In genomic region chr12:54300267-54300731, GRCh38 we compare ENCODE assay signal across 8 cellular contexts. TPM values are rescaled to one million over a fixed set of nuclear protein-coding genes. Genes with fewer than 3 reads are reported as not detected.
DNase-seq lines count a peak whose midpoint lies in the region; ATAC-seq and TF ChIP-seq lines count a peak whose summit lies in the region.
"Had no signal": no experiment of that assay in that cellular context is flagged by ENCODE, and none has a peak within 500 bp of the region (broad histone marks: within the 10 kb centered on the region; RNA-seq: fewer than 3 reads in every experiment).

No MANE protein-coding gene starts in this region.

- H3K36me3 Mint-ChIP-seq in endodermal cell (ENCODE audit: low read depth) = no peaks in the 10 kb centered on the region

- ATAC-seq in psoas muscle (peak in 1 of 4 donors; percentile 31), GM18868 (IDR thresholded peaks at IDR 0.05; ENCODE audit: unreplicated experiment) (no peak), HG02610 (IDR thresholded peaks at IDR 0.05; ENCODE audit: unreplicated experiment) (no peak)

- peak overlapping the region; percentile 56 for H3K4me3 Mint-ChIP-seq in endodermal cell

- peaks cover 59% of the 10 kb centered on the region for H3K4me1 Mint-ChIP-seq in endodermal cell

- H3K27ac Mint-ChIP-seq in endodermal cell = peak overlapping the region; percentile 38

- H3K27ac ChIP-seq in HUES6 (ENCODE audit: low read depth, low read length) (no peak overlapping the region; the same call in 1 of the 2 replicates), endodermal cell (ENCODE audit: low read depth, low read length) (no peak overlapping the region), psoas muscle (no peak overlapping the region)

- H3K27me3 Mint-ChIP-seq in endodermal cell (ENCODE audit: insufficient read depth) = peaks cover 13% of the 10 kb centered on the region

- 62 to 66% methylated on average over 2 of the region's 3 CpGs for WGBS in endodermal cell (ENCODE audit: insufficient coverage in 1 of 2, insufficient read length in 1 of 2), 2 experiments
- 29 to 55% (median 40%) methylated on average over 3 of the region's 3 CpGs for whole genome bisulfite sequencing in psoas muscle, 3 donors

- no peak for TF ChIP-seq CTCF in endodermal cell (conservative IDR thresholded peaks at IDR 0.05)
- no peak for TF ChIP-seq CTCF in psoas muscle (IDR thresholded peaks at IDR 0.05)

- peak overlapping the region; percentile 65 for H3K4me3 ChIP-seq in HUES6 (ENCODE audit: low read depth, low read length)
- peak overlapping the region; percentile 78 for H3K4me3 ChIP-seq in endodermal cell (ENCODE audit: low read length)
- peak overlapping the region; percentile 54 for H3K4me3 ChIP-seq in psoas muscle

- intact Hi-C loops in psoas muscle (cut with DNase I) = no loop called here

- peaks cover 43% of the 10 kb centered on the region for H3K4me1 ChIP-seq in HUES6 (ENCODE audit: control insufficient read depth, insufficient read depth, low read length)
- H3K4me1 ChIP-seq in endodermal cell (ENCODE audit: control insufficient read depth, insufficient read depth, low read length) = peaks cover 21% of the 10 kb centered on the region
- peaks cover 35% of the 10 kb centered on the region for H3K4me1 ChIP-seq in psoas muscle

- no peaks in the 10 kb centered on the region for H3K9me3 Mint-ChIP-seq in endodermal cell

- H3K9ac ChIP-seq in HUES6 (ENCODE audit: low read length) (peak overlapping the region; percentile 10), endodermal cell (ENCODE audit: extremely low read depth, low read length, poor library complexity, severe bottlenecking) (peak overlapping the region; percentile 53)

- DNase-seq in endodermal cell (no peak), psoas muscle (no peak), NK-92 (lab: John Stamatoyannopoulos, UW; ENCODE audit: unreplicated experiment) (no peak)

- no peaks in the 10 kb centered on the region for H3K36me3 ChIP-seq in HUES6 (ENCODE audit: control insufficient read depth, insufficient read depth, low read length)
- H3K36me3 ChIP-seq in endodermal cell (ENCODE audit: control insufficient read depth, insufficient read depth, low read length) = no peaks in the 10 kb centered on the region
- no peaks in the 10 kb centered on the region for H3K36me3 ChIP-seq in psoas muscle (ENCODE audit: insufficient read depth in 1 of 2, low read depth in 1 of 2)
- H3K36me3 ChIP-seq: heart left ventricle had no signal

- H3K9me3 ChIP-seq in HUES6 (ENCODE audit: control insufficient read depth, insufficient read depth, low read depth, low read length) = no peaks in the 10 kb centered on the region
- no peaks in the 10 kb centered on the region for H3K9me3 ChIP-seq in endodermal cell (ENCODE audit: control insufficient read depth, low read length)
- no peaks in the 10 kb centered on the region for H3K9me3 ChIP-seq in psoas muscle
- H3K9me3 ChIP-seq: heart left ventricle had no signal

- H3K27me3 ChIP-seq in HUES6 (ENCODE audit: control insufficient read depth, insufficient read depth, low read length) (no peaks in the 10 kb centered on the region), endodermal cell (ENCODE audit: control insufficient read depth, insufficient read depth, low read length, poor library complexity, severe bottlenecking) (no peaks in the 10 kb centered on the region), psoas muscle (ENCODE audit: insufficient read depth in 3 of 3, low read length in 2 of 3) (no peaks in the 10 kb centered on the region)

RNA-seq across cellular contexts. Expression of gene NFE2, which starts 0.5 kb away (rescaled TPM):
- total RNA-seq in endodermal cell = 1 to 10 TPM; 2.7 TPM
- polyA plus RNA-seq in endodermal cell (2013, experiment 1 of 2) = 1.8 TPM
- polyA plus RNA-seq in endodermal cell (2013, experiment 2 of 2) = 1.6 TPM
- total RNA-seq in psoas muscle = 1 to 10 TPM in 1 of 4 donors, under 1 TPM in 3; 0.30 to 1.6 (median 0.50) TPM
- under 1 TPM; 0.10 to 0.26 (median 0.18) TPM for polyA plus RNA-seq in psoas muscle
- total RNA-seq: T-helper 1 cell treated with Interleukin-12 subunit alpha and Interleukin-12 subunit beta and Interleukin-4 antibody, amounts not matched to agents 30 ng/mL and 1 ng/mL, for 36 hours had no signal

RNA-seq across cellular contexts. Expression of gene HNRNPA1, which starts 19.8 kb away (rescaled TPM):
- total RNA-seq in endodermal cell (1,000 to 10,000 TPM; 2,414 to 2,488 TPM), psoas muscle (100 to 1,000 TPM; 282 to 601 (median 458) TPM)
- 3,140 TPM for polyA plus RNA-seq in endodermal cell (2013, experiment 1 of 2)
- polyA plus RNA-seq in endodermal cell (2013, experiment 2 of 2) = 2,763 TPM
- 100 to 1,000 TPM; 310 to 826 (median 453) TPM for polyA plus RNA-seq in psoas muscle

RNA-seq across cellular contexts. Expression of gene CBX5, which starts 20.4 kb away (rescaled TPM):
- total RNA-seq in endodermal cell = 100 to 1,000 TPM; 230 to 341 TPM
- polyA plus RNA-seq in endodermal cell (2013, experiment 1 of 2) = 106 TPM
- 117 TPM for polyA plus RNA-seq in endodermal cell (2013, experiment 2 of 2)
- 10 to 100 TPM; 12.1 to 19.3 (median 16.4) TPM for total RNA-seq in psoas muscle
- polyA plus RNA-seq in psoas muscle = 1 to 10 TPM; 5.2 to 9.3 (median 8.4) TPM

RNA-seq across cellular contexts. Expression of gene COPZ1, which starts 24.6 kb away (rescaled TPM):
- 100 to 1,000 TPM; 153 to 183 TPM for total RNA-seq in endodermal cell
- 138 TPM for polyA plus RNA-seq in endodermal cell (2013, experiment 1 of 2)
- polyA plus RNA-seq in endodermal cell (2013, experiment 2 of 2) = 134 TPM
- 100 to 1,000 TPM in 1 of 4 donors, 10 to 100 TPM in 3; 84.4 to 102 (median 93.0) TPM for total RNA-seq in psoas muscle
- 100 to 1,000 TPM in 1 of 3 donors, 10 to 100 TPM in 2; 77.8 to 131 (median 86.6) TPM for polyA plus RNA-seq in psoas muscle

Comparison
In these comparisons a context has a peak if more than half of its experiments do, and no peak if none do; other contexts are left out.
1. RNA of gene HNRNPA1, which starts 19.8 kb away (total RNA-seq): 2,414 to 2,488 TPM in endodermal cell; 282 to 601 TPM in psoas muscle; every median in the first group is over 4 times any median in the second.
2. RNA of gene CBX5, which starts 20.4 kb away (total RNA-seq): 230 to 341 TPM in endodermal cell; 12.1 to 19.3 TPM in psoas muscle; every median in the first group is over 10 times any median in the second.
3. Peak in every context shown above with its lines, with median percentiles within 50 percentile points of each other: H3K4me3 ChIP-seq.